In genomic region chr14:22375321-22375930, GRCh38 we compare ENCODE assay signal across 9 cellular contexts.
A peak's percentile ranks its signal among the peaks of the same experiment; 100 is the strongest.
DNase-seq lines count a peak whose midpoint lies in the region; ATAC-seq and TF ChIP-seq lines count a peak whose summit lies in the region.
"Had no signal": no experiment of that assay in that cellular context is flagged by ENCODE, and none has a peak within 500 bp of the region (broad histone marks: within the 10 kb centered on the region; RNA-seq: fewer than 3 reads in every experiment).

No MANE protein-coding gene starts in this region.

- H3K27ac ChIP-seq in DND-41 (ENCODE audit: low read length) (no peak overlapping the region), spleen (no peak overlapping the region)
- H3K27ac ChIP-seq: skin epidermis had no signal

- H3K27me3 ChIP-seq in DND-41 (ENCODE audit: insufficient read depth, low read length, poor library complexity): no peaks in the 10 kb centered on the region
- H3K27me3 ChIP-seq in spleen (replicated peaks in 1 of 7): no peaks in the 10 kb centered on the region

- H3K4me3 ChIP-seq in DND-41 (ENCODE audit: low read depth in 1 of 2, low read length in 2 of 2) (no peak overlapping the region), foreskin fibroblast (ENCODE audit: low read depth in 1 of 2, low read length in 2 of 2) (no peak overlapping the region), spleen (no peak overlapping the region)
- H3K4me3 ChIP-seq: skin epidermis had no signal

- no peaks in the 10 kb centered on the region for H3K9me3 ChIP-seq in DND-41 (ENCODE audit: insufficient read depth, low read length, severe bottlenecking)
- no peaks in the 10 kb centered on the region for H3K9me3 ChIP-seq in spleen

- no peak overlapping the region for H3K4me2 ChIP-seq in DND-41 (ENCODE audit: insufficient read depth, low read length)

- DNase-seq in DND-41 (peak; percentile 14), KG1 (lab: John Stamatoyannopoulos, UW) (peak; percentile 58), SHP77 treated with DMSO at 0.1 percent for 48 hours (lab: John Stamatoyannopoulos, UW) (peak; percentile 52), foreskin fibroblast (peak in 1 of 2 donors; percentile 26), spleen (no peak)
- no peak for DNase-seq in activated naive CD4-positive, alpha-beta T cell treated with anti-CD3 and anti-CD28 coated beads, Interleukin-2, amount 50 U/mL, for 16 hours
- no peak for DNase-seq in activated CD8-positive, alpha-beta memory T cell treated with anti-CD3 and anti-CD28 coated beads, Interleukin-2, amount 50 U/mL, for 4 hours

- H3K79me2 ChIP-seq in DND-41 (ENCODE audit: insufficient read depth, low read length): no peaks in the 10 kb centered on the region

- H3K36me3 ChIP-seq in DND-41 (ENCODE audit: insufficient read depth, low read length) (no peaks in the 10 kb centered on the region), spleen (no peaks in the 10 kb centered on the region)

- H3K4me1 ChIP-seq in DND-41 (ENCODE audit: insufficient read depth, low read length) (no peaks in the 10 kb centered on the region), spleen (no peaks in the 10 kb centered on the region)

- TF ChIP-seq CTCF in DND-41 (IDR thresholded peaks at IDR 0.05; ENCODE audit: borderline replicate concordance, extremely low read depth, low read length, poor library complexity, severe bottlenecking): peak; percentile 65
- peak; percentile 51 for TF ChIP-seq CTCF in foreskin fibroblast (IDR thresholded peaks at IDR 0.05; ENCODE audit: low read depth, low read length)
- TF ChIP-seq CTCF in spleen (IDR thresholded peaks at IDR 0.05 in 8 of 11, conservative IDR thresholded peaks at IDR 0.05 in 3 of 11): peak in 7 of 11 experiments; percentile 30 to 54 (median 42)

- H3K9ac ChIP-seq in DND-41 (ENCODE audit: low read depth, low read length): no peak overlapping the region

- 4 to 36% (median 8%) methylated on average over 2 of the region's 2 CpGs for WGBS in spleen, 5 donors

- no peak overlapping the region for H2AFZ ChIP-seq in DND-41 (ENCODE audit: low read depth, low read length)

- intact Hi-C loops in spleen (cut with DNase I; ENCODE audit: low total_unique reads): loop anchor here (10.0 kb wide), 1 partner anchor 51 kb away; no protein-coding TSS in a partner anchor

- peak; percentile 55; the same call in 1 of the 3 replicates for ATAC-seq in DND-41 (ENCODE audit: insufficient read depth, low read depth)
- no peak for ATAC-seq in GM18861 (IDR thresholded peaks at IDR 0.05; ENCODE audit: unreplicated experiment)

- H4K20me1 ChIP-seq in DND-41 (ENCODE audit: insufficient read depth, low read length): no peaks in the 10 kb centered on the region

- TF ChIP-seq POLR2A in spleen (IDR thresholded peaks at IDR 0.05): no peak

Comparison
In these comparisons a context has a peak if more than half of its experiments do, and no peak if none do; other contexts are left out.
1. DNase-seq: peak in DND-41 (single experiment), KG1 (single experiment) and SHP77 treated with DMSO at 0.1 percent for 48 hours (single experiment); none in spleen (single experiment), activated naive CD4-positive, alpha-beta T cell treated with anti-CD3 and anti-CD28 coated beads, Interleukin-2, amount 50 U/mL, for 16 hours (single experiment) and activated CD8-positive, alpha-beta memory T cell treated with anti-CD3 and anti-CD28 coated beads, Interleukin-2, amount 50 U/mL, for 4 hours (single experiment).
2. Peak in every context shown above with its lines, with median percentiles within 50 percentile points of each other: CTCF ChIP-seq.